In genomic region chr17:4967539-4968165, GRCh38 we compare ENCODE assay signal across 1 cellular context.
A peak's percentile ranks its signal among the peaks of the same experiment; 100 is the strongest.
TF ChIP-seq lines count a peak whose summit lies in the region.

Gene SPAG7 (minus strand): TSS chr17:4967817. CDS start chr17:4967804, 13 bp downstream.

TF ChIP-seq in HEK293, 187 proteins besides CTCF, POLR2A, EP300 and RAD21 (continued from another document and continues in another):
- TF ChIP-seq ZNF354C (tag by site-specific recombination; IDR thresholded peaks at IDR 0.05; ENCODE audit: borderline replicate concordance, low read depth) (no peak), RBAK (tag by site-specific recombination; IDR thresholded peaks at IDR 0.05) (no peak), ZBTB26 (tag by site-specific recombination; optimal IDR thresholded peaks at IDR 0.05) (peak; percentile 39), ELK4 (IDR thresholded peaks at IDR 0.05; ENCODE audit: borderline replicate concordance, low read depth, low read length) (peak; percentile 71; the same call in 1 of the 2 replicates), ZNF544 (tag by site-specific recombination; IDR thresholded peaks at IDR 0.05) (no peak), ZBTB17 (tag by site-specific recombination; IDR thresholded peaks at IDR 0.05) (no peak), ZNF521 (tag by site-specific recombination; IDR thresholded peaks at IDR 0.05) (no peak), BCL11B (tag by site-specific recombination; IDR thresholded peaks at IDR 0.05; ENCODE audit: low read depth) (no peak), PRDM10 (tag by site-specific recombination; IDR thresholded peaks at IDR 0.05) (no peak), KLF17 (tag by site-specific recombination; IDR thresholded peaks at IDR 0.05) (peak; percentile 80), ZNF426 (tag by site-specific recombination; IDR thresholded peaks at IDR 0.05) (no peak), YY2 (tag by site-specific recombination; IDR thresholded peaks at IDR 0.05) (peak; percentile 98), ZNF843 (tag by site-specific recombination; IDR thresholded peaks at IDR 0.05) (peak; percentile 25; the same call in 1 of the 2 replicates), ZNF214 (tag by site-specific recombination; IDR thresholded peaks at IDR 0.05; ENCODE audit: borderline replicate concordance) (no peak), ZBTB6 (tag by site-specific recombination; IDR thresholded peaks at IDR 0.05) (no peak), ZNF670 (tag by site-specific recombination; IDR thresholded peaks at IDR 0.05; ENCODE audit: low read depth) (no peak), ZNF274 (IDR thresholded peaks at IDR 0.05; ENCODE audit: low read length) (no peak), ZNF274 (tag by site-specific recombination; IDR thresholded peaks at IDR 0.05; ENCODE audit: borderline replicate concordance) (no peak), ZNF416 (tag by site-specific recombination; IDR thresholded peaks at IDR 0.05) (no peak), ZNF366 (tag by site-specific recombination; conservative IDR thresholded peaks at IDR 0.05) (no peak), ZNF221 (tag by site-specific recombination; IDR thresholded peaks at IDR 0.05; ENCODE audit: borderline replicate concordance) (no peak), ZNF664 (tag by site-specific recombination; IDR thresholded peaks at IDR 0.05) (no peak), ZNF677 (tag by site-specific recombination; IDR thresholded peaks at IDR 0.05) (no peak), ZNF157 (tag by site-specific recombination; IDR thresholded peaks at IDR 0.05) (no peak), ZNF747 (tag by site-specific recombination; IDR thresholded peaks at IDR 0.05) (no peak), ZNF175 (tag by site-specific recombination; IDR thresholded peaks at IDR 0.05) (no peak), ZBTB49 (tag by site-specific recombination; IDR thresholded peaks at IDR 0.05; ENCODE audit: low read depth) (no peak), ZNF292 (tag by site-specific recombination; IDR thresholded peaks at IDR 0.05; ENCODE audit: borderline replicate concordance, low read depth) (no peak), ZIC2 (tag by site-specific recombination; IDR thresholded peaks at IDR 0.05) (peak; percentile 92), ZNF645 (tag by site-specific recombination; IDR thresholded peaks at IDR 0.05) (no peak), ZSCAN4 (tag by site-specific recombination; IDR thresholded peaks at IDR 0.05) (no peak), ZBTB21 (tag by site-specific recombination; IDR thresholded peaks at IDR 0.05) (no peak), ZNF707 (tag by site-specific recombination; IDR thresholded peaks at IDR 0.05) (no peak), ZNF394 (tag by site-specific recombination; IDR thresholded peaks at IDR 0.05; ENCODE audit: borderline replicate concordance) (peak; percentile 34; the same call in 1 of the 2 replicates), ZNF239 (tag by site-specific recombination; IDR thresholded peaks at IDR 0.05) (no peak), ZNF585B (tag by site-specific recombination; IDR thresholded peaks at IDR 0.05) (no peak), HOXC10 (CRISPR knock-in tag; IDR thresholded peaks at IDR 0.05) (no peak), KLF16 (tag by site-specific recombination; IDR thresholded peaks at IDR 0.05) (peak; percentile 97), ZBTB7A (tag by site-specific recombination; IDR thresholded peaks at IDR 0.05; ENCODE audit: low read depth) (peak; percentile 99), ZSCAN16 (tag by site-specific recombination; IDR thresholded peaks at IDR 0.05) (no peak), ZNF155 (tag by site-specific recombination; IDR thresholded peaks at IDR 0.05) (no peak), KLF1 (tag by site-specific recombination; IDR thresholded peaks at IDR 0.05) (peak; percentile 62), ZNF404 (tag by site-specific recombination; IDR thresholded peaks at IDR 0.05) (no peak), ZNF76 (tag by site-specific recombination; IDR thresholded peaks at IDR 0.05; ENCODE audit: borderline replicate concordance, low read depth) (peak; percentile 81; the same call in 1 of the 2 replicates), ZNF335 (tag by site-specific recombination; conservative IDR thresholded peaks at IDR 0.05) (peak; percentile 98), ZSCAN23 (tag by site-specific recombination; IDR thresholded peaks at IDR 0.05) (no peak), ZNF623 (tag by site-specific recombination; IDR thresholded peaks at IDR 0.05) (no peak), ZNF211 (tag by site-specific recombination; IDR thresholded peaks at IDR 0.05; ENCODE audit: low read depth) (no peak), ZNF26 (tag by site-specific recombination; IDR thresholded peaks at IDR 0.05) (no peak), TSHZ1 (tag by site-specific recombination; IDR thresholded peaks at IDR 0.05; ENCODE audit: borderline replicate concordance) (no peak)
